Comparison of ENCODE assay signal across 8 cellular contexts in the genomic region with DNA sequence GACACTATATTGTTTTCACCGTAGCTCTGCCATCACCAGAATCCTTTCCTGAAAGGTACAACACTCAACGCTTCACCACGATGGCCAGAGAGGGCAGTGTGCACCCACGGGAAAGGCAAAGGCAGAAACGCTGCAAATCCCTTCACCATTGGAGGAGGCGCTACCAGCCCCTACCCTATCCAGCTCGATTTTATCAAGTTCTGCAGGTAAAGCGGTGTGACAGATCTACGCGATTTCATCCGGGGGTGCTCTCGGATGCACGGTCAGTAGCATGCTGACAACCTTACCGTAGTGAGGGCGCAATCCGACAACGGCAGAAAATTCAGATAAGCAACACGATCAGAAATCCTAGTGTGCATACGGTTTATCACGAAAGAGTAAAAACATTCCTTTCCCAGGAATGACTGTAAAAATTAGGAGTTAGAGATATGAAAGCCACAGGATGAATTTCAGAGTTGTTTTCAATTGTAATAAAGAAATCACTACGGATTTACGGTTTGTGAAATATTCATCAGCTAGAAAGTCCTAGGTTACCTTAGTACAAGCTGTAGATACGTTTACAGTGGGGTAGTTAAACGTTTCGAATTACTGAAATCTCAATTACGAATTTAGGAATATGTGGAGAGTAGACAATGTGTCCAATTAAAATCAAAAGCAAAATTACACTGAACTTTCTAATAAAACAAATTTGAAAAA. TPM values are rescaled to one million over a fixed set of nuclear protein-coding genes. Genes with fewer than 3 reads are reported as not detected.
DNase-seq lines count a peak whose midpoint lies in the region; ATAC-seq, FAIRE-seq and TF ChIP-seq lines count a peak whose summit lies in the region.

No MANE protein-coding gene starts in this region.

- peak overlapping the region; percentile 76 for H3K4me3 ChIP-seq in WERI-Rb-1 (ENCODE audit: low read depth, low read length)
- H3K4me3 ChIP-seq in bronchial epithelial cell (ENCODE audit: low read depth, low read length), result peak overlapping the region; percentile 73

- DNase-seq in AG08395 (ENCODE audit: low spot score) (peak; percentile 84), NCI-H2171 (lab: John Stamatoyannopoulos, UW) (peak; percentile 88), WERI-Rb-1 (peak; percentile 92), bronchial epithelial cell (ENCODE audit: low read depth) (peak; percentile 92), immature natural killer cell (peak; percentile 63 to 72 (median 68))
- DNase-seq in stimulated activated CD4-positive, alpha-beta T cell treated with anti-CD3 and anti-CD28 coated beads, Interleukin-12 subunit alpha, Interleukin-12 subunit beta, amount 100 ng/mL, for 4 hours, result peak; percentile 70

- H3K27me3 Mint-ChIP-seq in immature natural killer cell (ENCODE audit: low read depth in 3 of 3), result peaks cover 18 to 27% (median 20%) of the 10 kb centered on the region in 3 donors

- FAIRE-seq in bronchial epithelial cell (lab: Jason Lieb, UNC), result peak; percentile 73

- no peaks in the 10 kb centered on the region for H3K9me3 ChIP-seq in WERI-Rb-1 (ENCODE audit: severe bottlenecking)

- ATAC-seq in GM18867 (IDR thresholded peaks at IDR 0.05; ENCODE audit: unreplicated experiment) (peak; percentile 55), HG03097 (IDR thresholded peaks at IDR 0.05; ENCODE audit: low FRiP score, unreplicated experiment) (peak; percentile 47)

- peak overlapping the region; percentile 70 to 87 (median 78) for H3K4me3 Mint-ChIP-seq in immature natural killer cell

- H3K27me3 ChIP-seq in WERI-Rb-1 (ENCODE audit: insufficient read depth, low read depth, severe bottlenecking), result no peaks in the 10 kb centered on the region
- H3K27me3 ChIP-seq in bronchial epithelial cell (ENCODE audit: control insufficient read depth, insufficient read depth, low read length), result no peaks in the 10 kb centered on the region

- no peaks in the 10 kb centered on the region for H3K36me3 ChIP-seq in WERI-Rb-1
- no peaks in the 10 kb centered on the region for H3K36me3 ChIP-seq in bronchial epithelial cell (ENCODE audit: control insufficient read depth, insufficient read depth, low read length)

- H3K27ac Mint-ChIP-seq in immature natural killer cell, result peak overlapping the region in 1 of 6 donors; percentile 12

- H3K36me3 Mint-ChIP-seq in immature natural killer cell, result no peaks in the 10 kb centered on the region

- no peaks in the 10 kb centered on the region for H3K9me3 Mint-ChIP-seq in immature natural killer cell

- H3K27ac ChIP-seq in WERI-Rb-1, result no peak overlapping the region

- TF ChIP-seq CTCF in WERI-Rb-1 (IDR thresholded peaks at IDR 0.05; ENCODE audit: low read depth, low read length) (peak; percentile 96), bronchial epithelial cell (IDR thresholded peaks at IDR 0.05; ENCODE audit: insufficient read depth, low read length, severe bottlenecking) (peak; percentile 96)

- peaks cover 21 to 24% of the 10 kb centered on the region in 2 donors for H3K4me1 Mint-ChIP-seq in immature natural killer cell

RNA-seq across cellular contexts. Expression of gene NETO2, which starts 1.8 kb away (rescaled TPM):
- 20.7 and 41.6 TPM in 2 replicates for total RNA-seq in bronchial epithelial cell
- under 1 TPM in 2 of 3 donors, not detected in 1; 0.34 to 0.36 TPM for polyA plus RNA-seq in immature natural killer cell
